Comparison of ENCODE assay signal across 8 cellular contexts in the genomic region with DNA sequence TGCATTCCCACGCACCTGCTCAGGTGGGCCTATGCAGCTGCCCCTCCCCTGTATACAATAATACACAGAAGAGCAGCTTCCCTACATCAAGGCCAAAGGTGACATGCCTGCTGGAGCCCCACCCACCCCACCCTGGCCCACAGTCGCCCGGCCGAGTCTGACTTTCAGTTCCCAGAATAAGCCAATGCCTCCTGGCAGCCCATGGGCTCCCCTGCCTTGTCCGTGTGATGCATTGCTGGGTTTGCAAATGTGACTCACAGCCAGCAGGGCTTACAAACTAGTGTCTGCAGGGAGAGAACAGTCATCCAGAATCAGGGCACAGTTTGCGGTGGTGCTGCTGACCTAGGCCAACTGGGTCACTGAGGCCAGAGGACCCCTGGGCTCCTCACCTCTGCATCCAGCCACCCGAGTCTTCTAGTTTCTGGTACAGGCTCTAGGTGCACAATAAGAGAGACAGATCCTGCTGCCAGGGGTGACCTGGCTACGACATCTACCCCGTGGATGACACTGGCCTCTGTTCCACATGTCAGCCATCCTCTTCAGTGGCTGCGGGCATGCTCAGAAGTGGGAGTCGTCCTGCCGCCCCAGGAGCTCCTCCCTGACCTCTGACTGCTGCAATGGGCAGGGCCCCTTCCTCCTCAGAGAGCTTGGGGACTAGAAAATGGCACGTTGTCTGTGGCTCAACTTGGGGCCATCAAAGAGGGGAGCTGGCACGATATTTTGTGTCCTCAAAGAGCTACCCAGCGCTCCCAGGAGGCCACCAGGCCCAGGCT.
DNase-seq lines count a peak whose midpoint lies in the region; ATAC-seq and TF ChIP-seq lines count a peak whose summit lies in the region.

No MANE protein-coding gene starts in this region.

- no peaks in the 10 kb centered on the region for H3K27me3 ChIP-seq in RWPE2 (ENCODE audit: insufficient read depth, poor library complexity, severe bottlenecking)

- H3K4me1 Mint-ChIP-seq in stimulated activated memory B cell treated with anti-CD40 and anti-IgM and Interleukin-4, amounts not matched to agents 10 μg/mL and 1 μg/mL and 100 μg/mL, for 72 hours: peaks cover 72% of the 10 kb centered on the region

- no peak for TF ChIP-seq CTCF in RWPE2 (IDR thresholded peaks at IDR 0.05; ENCODE audit: poor library complexity, severe bottlenecking)

- H3K4me3 ChIP-seq in RWPE2 (ENCODE audit: severe bottlenecking): no peak overlapping the region

- peaks cover 27% of the 10 kb centered on the region for H3K36me3 Mint-ChIP-seq in stimulated activated memory B cell treated with anti-CD40 and anti-IgM and Interleukin-4, amounts not matched to agents 10 μg/mL and 1 μg/mL and 100 μg/mL, for 72 hours

- peaks cover 17% of the 10 kb centered on the region for H3K4me1 ChIP-seq in RWPE2 (ENCODE audit: insufficient read depth, poor library complexity, severe bottlenecking)

- H3K27ac ChIP-seq in RWPE2 (ENCODE audit: poor library complexity, severe bottlenecking): peak overlapping the region; percentile 27

- no peaks in the 10 kb centered on the region for H3K27me3 Mint-ChIP-seq in stimulated activated memory B cell treated with anti-CD40 and anti-IgM and Interleukin-4, amounts not matched to agents 10 μg/mL and 1 μg/mL and 100 μg/mL, for 72 hours

- no peaks in the 10 kb centered on the region for H3K9me3 Mint-ChIP-seq in stimulated activated memory B cell treated with anti-CD40 and anti-IgM and Interleukin-4, amounts not matched to agents 10 μg/mL and 1 μg/mL and 100 μg/mL, for 72 hours

- peak overlapping the region; percentile 65 for H3K4me3 Mint-ChIP-seq in stimulated activated memory B cell treated with anti-CD40 and anti-IgM and Interleukin-4, amounts not matched to agents 10 μg/mL and 1 μg/mL and 100 μg/mL, for 72 hours

- ATAC-seq in GM21717 (IDR thresholded peaks at IDR 0.05; ENCODE audit: unreplicated experiment) (peak; percentile 51), RWPE2 (ENCODE audit: low read depth) (peak; percentile 87), GM19467 (IDR thresholded peaks at IDR 0.05; ENCODE audit: unreplicated experiment) (no peak)
- ATAC-seq in stimulated activated memory B cell treated with anti-CD40 and anti-IgM and Interleukin-4, amounts not matched to agents 10 μg/mL and 1 μg/mL and 100 μg/mL, for 72 hours: peak; percentile 94

- no peaks in the 10 kb centered on the region for H3K36me3 ChIP-seq in RWPE2 (ENCODE audit: low read depth)

- DNase-seq in RWPE2 (ENCODE audit: low spot score): no peak
- DNase-seq in germinal center (ENCODE audit: low spot score): peak; percentile 55
- no peak for DNase-seq in COLO668 (lab: John Stamatoyannopoulos, UW; ENCODE audit: unreplicated experiment)
- DNase-seq in stimulated activated CD4-positive, alpha-beta T cell treated with anti-CD3 and anti-CD28 coated beads, Interleukin-4, amount 100 ng/mL, for 1 hour: no peak
- no peak for DNase-seq in SHP77 treated with DMSO at 0.1 percent for 48 hours (lab: John Stamatoyannopoulos, UW)

- H3K9me3 ChIP-seq in RWPE2 (ENCODE audit: severe bottlenecking): no peaks in the 10 kb centered on the region

- peak overlapping the region; percentile 90 for H3K27ac Mint-ChIP-seq in stimulated activated memory B cell treated with anti-CD40 and anti-IgM and Interleukin-4, amounts not matched to agents 10 μg/mL and 1 μg/mL and 100 μg/mL, for 72 hours
